1 cellular context compared by ENCODE assay signal in genomic region chr3:169630852-169631251, GRCh38.
TF ChIP-seq lines count a peak whose summit lies in the region.

No MANE protein-coding gene starts in this region.

TF ChIP-seq in WTC11, 78 proteins besides CTCF, POLR2A, EP300 and RAD21 (continued from another document):
- TF ChIP-seq STAT6 (CRISPR knock-in tag; conservative IDR thresholded peaks at IDR 0.05; ENCODE audit: low read depth) (no peak), E2F4 (CRISPR knock-in tag; IDR thresholded peaks at IDR 0.05; ENCODE audit: borderline replicate concordance, low read depth) (no peak)
TF ChIP-seq in WTC11: peak in this region for 0.
